In genomic region chr22:50249382-50250248, GRCh38 we compare ENCODE assay signal across 6 cellular contexts. TPM values are rescaled to one million over a fixed set of nuclear protein-coding genes. Genes with fewer than 3 reads are reported as not detected.
DNase-seq lines count a peak whose midpoint lies in the region; ATAC-seq, FAIRE-seq and TF ChIP-seq lines count a peak whose summit lies in the region.

No MANE protein-coding gene starts in this region.

- no peak for TF ChIP-seq POLR2A in GM12891 (IDR thresholded peaks at IDR 0.05; ENCODE audit: low read depth, low read length)

- peak overlapping the region; percentile 58 for H2BK12ac ChIP-seq in neuronal stem cell (ENCODE audit: low read length)

- FAIRE-seq in GM12891 (lab: Jason Lieb, UNC) = no peak

- H2BK5ac ChIP-seq in neuronal stem cell (ENCODE audit: low read length) = peak overlapping the region; percentile 75

- DNase-seq in HAP-1 (ENCODE audit: low spot score in 2 of 2) (no peak), neuronal stem cell (ENCODE audit: low spot score) (no peak), GM12891 (ENCODE audit: insufficient read length, low spot score) (no peak)

- peak overlapping the region; percentile 91 for H3K9ac ChIP-seq in neuronal stem cell (ENCODE audit: low read depth, low read length, poor library complexity)

- H3K9me3 ChIP-seq in HAP-1 = no peaks in the 10 kb centered on the region
- H3K9me3 ChIP-seq in neuronal stem cell (replicated peaks in 1 of 2; ENCODE audit: control insufficient read depth in 2 of 2, insufficient read depth in 1 of 2, low read depth in 1 of 2, low read length in 2 of 2) = no peaks in the 10 kb centered on the region

- H3K18ac ChIP-seq in neuronal stem cell (ENCODE audit: low read length) = peak overlapping the region; percentile 91

- H4K8ac ChIP-seq in neuronal stem cell (ENCODE audit: low read depth, low read length) = no peak overlapping the region

- no peak overlapping the region for H2BK120ac ChIP-seq in neuronal stem cell (ENCODE audit: low read depth, low read length)

- H3K4me1 Mint-ChIP-seq in activated T-helper 17 cell treated with anti-CD3 and anti-CD28 coated beads, Interleukin-2, amount 50 U/mL, for 72 hours = peaks cover 13% of the 10 kb centered on the region

- H3K9me3 Mint-ChIP-seq in activated T-helper 17 cell treated with anti-CD3 and anti-CD28 coated beads, Interleukin-2, amount 50 U/mL, for 72 hours = no peaks in the 10 kb centered on the region

- H3K4me3 Mint-ChIP-seq in activated T-helper 17 cell treated with anti-CD3 and anti-CD28 coated beads, Interleukin-2, amount 50 U/mL, for 72 hours = peak overlapping the region; percentile 71

- H3K14ac ChIP-seq in neuronal stem cell (ENCODE audit: low read length) = peak overlapping the region; percentile 99

- in situ Hi-C loops in HAP-1 (cut with MboI; ENCODE audit: low sequenced_read_pairs) = loop anchor here (5.0 to 10.0 kb wide), 2 partner anchors 78 to 265 kb away; partner anchors contain the start of gene DENND6B

- no peak overlapping the region for H3K27ac Mint-ChIP-seq in activated T-helper 17 cell treated with anti-CD3 and anti-CD28 coated beads, Interleukin-2, amount 50 U/mL, for 72 hours

- H3K4me3 ChIP-seq in HAP-1 = peak overlapping the region; percentile 71; the same call in 1 of the 2 replicates
- H3K4me3 ChIP-seq in neuronal stem cell (ENCODE audit: low read length in 2 of 2) = peak overlapping the region; percentile 12 to 72

- peaks cover 5% of the 10 kb centered on the region for H3K4me1 ChIP-seq in HAP-1
- peaks cover 21 to 22% of the 10 kb centered on the region in 2 donors for H3K4me1 ChIP-seq in neuronal stem cell (ENCODE audit: control insufficient read depth in 2 of 2, insufficient read depth in 1 of 2, low read depth in 1 of 2, low read length in 2 of 2)

- H3K4ac ChIP-seq in neuronal stem cell (ENCODE audit: low read length) = peak overlapping the region; percentile 37

- H3K36me3 ChIP-seq in HAP-1 (replicated peaks) (peaks cover 53% of the 10 kb centered on the region), neuronal stem cell (replicated peaks in 1 of 2; ENCODE audit: control insufficient read depth in 2 of 2, insufficient read depth in 2 of 2, low read length in 2 of 2) (peaks cover 25 to 54% of the 10 kb centered on the region in 2 donors)

- no peak for ATAC-seq in activated T-helper 17 cell treated with anti-CD3 and anti-CD28 coated beads, Interleukin-2, amount 50 U/mL, for 72 hours (replicated peaks)
- ATAC-seq in HG02840 (IDR thresholded peaks at IDR 0.05; ENCODE audit: low FRiP score, unreplicated experiment) (no peak), GM21723 (IDR thresholded peaks at IDR 0.05; ENCODE audit: unreplicated experiment) (no peak)

- H3K27me3 ChIP-seq in HAP-1 (ENCODE audit: low read depth) (no peaks in the 10 kb centered on the region), neuronal stem cell (ENCODE audit: control insufficient read depth in 3 of 3, insufficient read depth in 3 of 3, low read depth in 1 of 3, low read length in 3 of 3) (no peaks in the 10 kb centered on the region)

- H4K91ac ChIP-seq in neuronal stem cell (ENCODE audit: low read depth, low read length, poor library complexity) = no peak overlapping the region

- H2BK15ac ChIP-seq in neuronal stem cell (ENCODE audit: low read length) = peak overlapping the region; percentile 94

- H3K4me2 ChIP-seq in neuronal stem cell (ENCODE audit: insufficient read depth, low read length, poor library complexity, severe bottlenecking) = peak overlapping the region; percentile 98

- peaks cover 24% of the 10 kb centered on the region for H3K79me1 ChIP-seq in neuronal stem cell (ENCODE audit: low read depth, low read length)

- H2AFZ ChIP-seq in neuronal stem cell (ENCODE audit: low read length) = no peak overlapping the region

- no peak overlapping the region for H3K27ac ChIP-seq in neuronal stem cell (replicated peaks; ENCODE audit: low read length)

- H3K27me3 Mint-ChIP-seq in activated T-helper 17 cell treated with anti-CD3 and anti-CD28 coated beads, Interleukin-2, amount 50 U/mL, for 72 hours = no peaks in the 10 kb centered on the region

- H3K36me3 Mint-ChIP-seq in activated T-helper 17 cell treated with anti-CD3 and anti-CD28 coated beads, Interleukin-2, amount 50 U/mL, for 72 hours (ENCODE audit: low read depth) = peaks cover 24% of the 10 kb centered on the region

- WGBS in neuronal stem cell (ENCODE audit: extremely low coverage in 2 of 2, insufficient read length in 2 of 2, insufficient replicate concordance in 1 of 2), 2 donors = no CpG with 5 or more reads among the region's 29 CpGs

- H2AK5ac ChIP-seq in neuronal stem cell (ENCODE audit: low read depth, low read length) = peak overlapping the region; percentile 100

- H3K23ac ChIP-seq in neuronal stem cell (ENCODE audit: low read depth, low read length, poor library complexity) = peak overlapping the region; percentile 97

TF ChIP-seq in GM12891, 5 proteins besides CTCF, POLR2A, EP300 and RAD21:
- TF ChIP-seq POLR2AphosphoS5 (IDR thresholded peaks at IDR 0.05; ENCODE audit: low read depth, low read length) (no peak), SPI1 (IDR thresholded peaks at IDR 0.05; ENCODE audit: low read depth, low read length) (no peak), TAF1 (IDR thresholded peaks at IDR 0.05; ENCODE audit: low read depth, low read length) (no peak), PAX5 (IDR thresholded peaks at IDR 0.05; ENCODE audit: insufficient read depth, low read length, severe bottlenecking) (no peak), POU2F2 (IDR thresholded peaks at IDR 0.05; ENCODE audit: low read depth, low read length) (no peak)

RNA-seq across cellular contexts. Expression of gene HDAC10, which starts 1.4 kb away (rescaled TPM):
- 10 to 100 TPM; 66.4 to 67.5 TPM for total RNA-seq in activated T-helper 17 cell treated with anti-CD3 and anti-CD28 coated beads, Interleukin-2, amount 50 U/mL, for 72 hours
- 20.1 TPM for polyA plus RNA-seq in neuronal stem cell (2013, experiment 1 of 2)
- 18.8 TPM for polyA plus RNA-seq in neuronal stem cell (2013, experiment 2 of 2)
- polyA plus RNA-seq in GM12891 (2012; ENCODE audit: low read depth, missing spikeins) = 32.6 TPM

RNA-seq across cellular contexts. Expression of gene TUBGCP6, which starts 4.8 kb away (rescaled TPM):
- 10 to 100 TPM; 44.5 to 51.1 TPM for total RNA-seq in activated T-helper 17 cell treated with anti-CD3 and anti-CD28 coated beads, Interleukin-2, amount 50 U/mL, for 72 hours
- polyA plus RNA-seq in neuronal stem cell (2013, experiment 1 of 2) = 12.1 TPM
- polyA plus RNA-seq in neuronal stem cell (2013, experiment 2 of 2) = 12.1 TPM
- polyA plus RNA-seq in GM12891 (2012; ENCODE audit: low read depth, missing spikeins) = 25.2 TPM

RNA-seq across cellular contexts. Expression of gene MAPK12, which starts 11.9 kb away (rescaled TPM):
- 10 to 100 TPM in 1 of 2 donors, 1 to 10 TPM in 1; 5.0 to 14.8 TPM for total RNA-seq in activated T-helper 17 cell treated with anti-CD3 and anti-CD28 coated beads, Interleukin-2, amount 50 U/mL, for 72 hours
- polyA plus RNA-seq in neuronal stem cell (2013, experiment 1 of 2) = 28.8 TPM
- polyA plus RNA-seq in neuronal stem cell (2013, experiment 2 of 2) = 28.1 TPM
- 11.3 TPM for polyA plus RNA-seq in GM12891 (2012; ENCODE audit: low read depth, missing spikeins)

RNA-seq across cellular contexts. Expression of gene MAPK11, which starts 20.6 kb away (rescaled TPM):
- total RNA-seq in activated T-helper 17 cell treated with anti-CD3 and anti-CD28 coated beads, Interleukin-2, amount 50 U/mL, for 72 hours = 10 to 100 TPM; 20.9 to 21.7 TPM
- 4.0 TPM for polyA plus RNA-seq in neuronal stem cell (2013, experiment 1 of 2)
- polyA plus RNA-seq in neuronal stem cell (2013, experiment 2 of 2) = 3.6 TPM
- 4.8 TPM for polyA plus RNA-seq in GM12891 (2012; ENCODE audit: low read depth, missing spikeins)

RNA-seq across cellular contexts. Expression of gene SELENOO, which starts 48.8 kb away (rescaled TPM):
- 10 to 100 TPM; 16.5 to 26.7 TPM for total RNA-seq in activated T-helper 17 cell treated with anti-CD3 and anti-CD28 coated beads, Interleukin-2, amount 50 U/mL, for 72 hours
- 11.5 TPM for polyA plus RNA-seq in neuronal stem cell (2013, experiment 1 of 2)
- polyA plus RNA-seq in neuronal stem cell (2013, experiment 2 of 2) = 11.4 TPM
- 10.4 TPM for polyA plus RNA-seq in GM12891 (2012; ENCODE audit: low read depth, missing spikeins)
